ENCODE assay signal across 1 cellular context in the genomic region with DNA sequence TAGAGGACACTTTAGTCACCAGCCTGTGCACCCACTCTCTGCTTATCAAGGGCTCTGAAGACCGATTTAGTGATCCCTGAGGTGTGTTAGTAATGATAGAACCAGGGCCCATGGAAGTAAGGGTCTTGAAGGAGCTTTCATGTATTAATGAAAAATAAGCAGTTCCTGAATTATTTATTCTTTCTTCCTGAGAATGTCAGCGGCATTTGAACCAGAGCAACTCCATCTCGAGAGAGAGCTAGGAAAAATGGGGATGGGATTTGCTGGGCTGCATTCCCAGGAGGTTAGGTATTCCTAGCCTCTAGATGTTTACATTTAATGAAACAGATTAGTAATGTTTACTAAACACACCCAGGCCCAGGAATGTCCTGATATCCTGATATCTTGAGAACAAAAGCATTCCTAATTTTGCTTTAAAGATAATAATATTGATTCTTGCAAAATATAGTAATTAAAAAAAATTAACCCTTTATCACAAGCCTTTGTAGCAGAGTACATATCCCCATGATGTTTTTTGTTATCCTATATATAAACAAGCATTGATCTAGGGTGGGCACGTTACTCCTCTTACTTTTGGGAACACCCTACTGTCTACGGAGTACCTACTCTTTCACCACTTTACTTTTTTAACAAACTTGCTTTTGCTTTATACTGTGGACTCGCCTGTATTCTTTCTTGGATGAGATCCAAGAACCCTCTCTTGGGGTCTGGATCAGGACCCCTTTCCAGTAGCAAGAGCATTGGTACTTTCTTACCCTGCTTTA.
TF ChIP-seq lines count a peak whose summit lies in the region.

No MANE protein-coding gene starts in this region.

TF ChIP-seq in HepG2, 621 proteins besides CTCF, POLR2A, EP300 and RAD21 (continued from another document):
- TF ChIP-seq, protein P1, sequence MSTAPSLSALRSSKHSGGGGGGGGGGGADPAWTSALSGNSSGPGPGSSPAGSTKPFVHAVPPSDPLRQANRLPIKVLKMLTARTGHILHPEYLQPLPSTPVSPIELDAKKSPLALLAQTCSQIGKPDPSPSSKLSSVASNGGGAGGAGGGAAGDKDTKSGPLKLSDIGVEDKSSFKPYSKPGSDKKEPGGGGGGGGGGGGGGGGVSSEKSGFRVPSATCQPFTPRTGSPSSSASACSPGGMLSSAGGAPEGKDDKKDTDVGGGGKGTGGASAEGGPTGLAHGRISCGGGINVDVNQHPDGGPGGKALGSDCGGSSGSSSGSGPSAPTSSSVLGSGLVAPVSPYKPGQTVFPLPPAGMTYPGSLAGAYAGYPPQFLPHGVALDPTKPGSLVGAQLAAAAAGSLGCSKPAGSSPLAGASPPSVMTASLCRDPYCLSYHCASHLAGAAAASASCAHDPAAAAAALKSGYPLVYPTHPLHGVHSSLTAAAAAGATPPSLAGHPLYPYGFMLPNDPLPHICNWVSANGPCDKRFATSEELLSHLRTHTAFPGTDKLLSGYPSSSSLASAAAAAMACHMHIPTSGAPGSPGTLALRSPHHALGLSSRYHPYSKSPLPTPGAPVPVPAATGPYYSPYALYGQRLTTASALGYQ (CRISPR knock-in tag; IDR thresholded peaks at IDR 0.05): no peak
- TF ChIP-seq, protein P2, sequence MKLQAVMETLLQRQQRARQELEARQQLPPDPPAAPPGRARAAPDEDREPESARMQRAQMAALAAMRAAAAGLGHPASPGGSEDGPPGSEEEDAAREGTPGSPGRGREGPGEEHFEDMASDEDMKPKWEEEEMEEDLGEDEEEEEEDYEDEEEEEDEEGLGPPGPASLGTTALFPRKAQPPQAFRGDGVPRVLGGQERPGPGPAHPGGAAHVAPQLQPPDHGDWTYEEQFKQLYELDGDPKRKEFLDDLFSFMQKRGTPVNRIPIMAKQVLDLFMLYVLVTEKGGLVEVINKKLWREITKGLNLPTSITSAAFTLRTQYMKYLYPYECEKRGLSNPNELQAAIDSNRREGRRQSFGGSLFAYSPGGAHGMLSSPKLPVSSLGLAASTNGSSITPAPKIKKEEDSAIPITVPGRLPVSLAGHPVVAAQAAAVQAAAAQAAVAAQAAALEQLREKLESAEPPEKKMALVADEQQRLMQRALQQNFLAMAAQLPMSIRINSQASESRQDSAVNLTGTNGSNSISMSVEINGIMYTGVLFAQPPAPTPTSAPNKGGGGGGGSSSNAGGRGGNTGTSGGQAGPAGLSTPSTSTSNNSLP (IDR thresholded peaks at IDR 0.05; ENCODE audit: low read depth, low read length): 0 out of 2 replicates have a peak, but pooled peaks have one; percentile 46
